In the genomic region with DNA sequence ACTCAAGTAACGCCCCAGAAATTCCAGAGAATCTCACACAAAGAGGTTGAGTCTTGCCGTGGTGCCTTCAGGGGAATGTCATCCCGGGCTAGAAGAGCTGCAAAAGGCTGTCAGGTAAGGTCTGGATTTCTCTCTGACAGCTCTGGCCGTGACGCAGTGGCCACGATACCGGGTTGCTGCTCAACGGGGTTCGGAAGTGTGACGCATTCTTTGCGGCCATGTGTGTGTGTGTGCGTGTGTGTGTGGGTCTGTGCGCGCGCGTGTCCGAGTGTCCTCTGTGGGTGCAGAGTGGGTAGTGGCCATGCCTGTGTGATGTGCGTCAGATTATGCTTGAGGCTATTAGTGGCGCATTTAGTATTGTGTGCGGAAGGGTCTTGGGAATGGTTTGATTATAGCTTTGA, we compare ENCODE assay signal across 8 cellular contexts. TPM values are rescaled to one million over a fixed set of nuclear protein-coding genes. Genes with fewer than 3 reads are reported as not detected.
DNase-seq lines count a peak whose midpoint lies in the region; ATAC-seq, FAIRE-seq and TF ChIP-seq lines count a peak whose summit lies in the region.

No MANE protein-coding gene starts in this region.

- H3K27me3 ChIP-seq in Panc1 (ENCODE audit: control insufficient read depth, insufficient read depth, low read length) (no peaks in the 10 kb centered on the region), heart left ventricle (no peaks in the 10 kb centered on the region), vagina (no peaks in the 10 kb centered on the region)

- H3K4me1 ChIP-seq in Panc1 (ENCODE audit: control insufficient read depth, insufficient read depth, low read length) = no peaks in the 10 kb centered on the region
- peaks cover 0 to 24% (median 17%) of the 10 kb centered on the region in 12 donors for H3K4me1 ChIP-seq in heart left ventricle
- H3K4me1 ChIP-seq in vagina = peaks cover 26% of the 10 kb centered on the region

- peak; percentile 12 for ATAC-seq in HG02840 (IDR thresholded peaks at IDR 0.05; ENCODE audit: low FRiP score, unreplicated experiment)
- peak; percentile 68 for ATAC-seq in Panc1
- peak; percentile 67 to 81 (median 76) for ATAC-seq in heart left ventricle

- FAIRE-seq in GM12891 (lab: Jason Lieb, UNC) = no peak

- H3K9me3 ChIP-seq in Panc1 (ENCODE audit: control insufficient read depth, insufficient read depth, low read depth, low read length) (peaks cover 15% of the 10 kb centered on the region; the same call in 1 of the 2 replicates), heart left ventricle (peaks cover 0 to 33% (median 6%) of the 10 kb centered on the region in 12 donors), vagina (peaks cover 6% of the 10 kb centered on the region)

- 0 to 1% (median 1%) methylated on average over 20 of the region's 20 CpGs for WGBS in heart left ventricle, 4 donors

- H3K36me3 ChIP-seq in Panc1 (ENCODE audit: control insufficient read depth, insufficient read depth, low read length) = no peaks in the 10 kb centered on the region
- H3K36me3 ChIP-seq in heart left ventricle = peaks cover 0 to 21% (median 17%) of the 10 kb centered on the region in 9 donors
- H3K36me3 ChIP-seq in vagina = peaks cover 0 to 24% of the 10 kb centered on the region in 2 donors

- DNase-seq in GM12891 (ENCODE audit: insufficient read length, low spot score) = peak; percentile 22
- no peak for DNase-seq in Panc1 (ENCODE audit: low read depth, low spot score)
- peak; percentile 51 for DNase-seq in activated naive CD4-positive, alpha-beta T cell treated with anti-CD3 and anti-CD28 coated beads, Interleukin-2, amount 50 U/mL, for 16 hours
- peak; percentile 64 to 80 (median 76) for DNase-seq in heart left ventricle
- peak; percentile 2 for DNase-seq in pulmonary artery endothelial cell (ENCODE audit: low read depth, low spot score)
- no peak for DNase-seq in vagina (ENCODE audit: extremely low spot score in 2 of 2)
- no peak for DNase-seq in NCI-H1048 (lab: John Stamatoyannopoulos, UW)

- POLR2A ChIA-PET in Panc1 (lab: Charles Lee) = no interaction called here

- TF ChIP-seq CTCF in Panc1 (IDR thresholded peaks at IDR 0.05) (no peak), heart left ventricle (IDR thresholded peaks at IDR 0.05) (no peak), vagina (IDR thresholded peaks at IDR 0.05) (no peak)

- peak overlapping the region; percentile 25; the same call in 1 of the 2 replicates for H3K27ac ChIP-seq in Panc1 (ENCODE audit: low read length)
- peak overlapping the region; percentile 74 to 92 (median 90) for H3K27ac ChIP-seq in heart left ventricle
- H3K27ac ChIP-seq in vagina = peak overlapping the region; percentile 87

- intact Hi-C loops in Panc1 (cut with micrococcal nuclease; ENCODE audit: unreplicated experiment) (loop anchor here (1.0 kb wide), 1 partner anchor 32 kb away; no protein-coding TSS in a partner anchor), heart left ventricle (cut with DNase I) (loop anchor here in 3 of 10 donors (1.0 to 10.0 kb wide), 7 partner anchors 57 to 128 kb away; a partner anchor contains a TSS), vagina (cut with DNase I) (no loop called here)

- no peak for TF ChIP-seq POLR2A in GM12891 (IDR thresholded peaks at IDR 0.05; ENCODE audit: low read depth, low read length)
- no peak for TF ChIP-seq POLR2A in heart left ventricle (IDR thresholded peaks at IDR 0.05)
- no peak for TF ChIP-seq POLR2A in vagina (IDR thresholded peaks at IDR 0.05)

- CTCF ChIA-PET in Panc1 (lab: Charles Lee) = no interaction called here

- in situ Hi-C loops in Panc1 (cut with HindIII; ENCODE audit: low pct_unique_long_range_greater_than_20kb, low sequenced_read_pairs) = no loop called here

- BruUV-seq in Panc1 (replicated peaks; lab: Mats Ljungman, UMichigan) = no TSS peak

- H3K4me3 ChIP-seq in Panc1 (ENCODE audit: low read depth in 2 of 2, low read length in 2 of 2) = peak overlapping the region; percentile 78 to 96
- H3K4me3 ChIP-seq in heart left ventricle = peak overlapping the region; percentile 34 to 94 (median 79)
- peak overlapping the region; percentile 89 to 96 for H3K4me3 ChIP-seq in vagina

TF ChIP-seq in GM12891, 5 proteins besides CTCF, POLR2A, EP300 and RAD21:
- TF ChIP-seq POU2F2 (IDR thresholded peaks at IDR 0.05; ENCODE audit: low read depth, low read length) = no peak
- no peak for TF ChIP-seq POLR2AphosphoS5 (IDR thresholded peaks at IDR 0.05; ENCODE audit: low read depth, low read length)
- no peak for TF ChIP-seq PAX5 (IDR thresholded peaks at IDR 0.05; ENCODE audit: insufficient read depth, low read length, severe bottlenecking)
- no peak for TF ChIP-seq TAF1 (IDR thresholded peaks at IDR 0.05; ENCODE audit: low read depth, low read length)
- no peak for TF ChIP-seq SPI1 (IDR thresholded peaks at IDR 0.05; ENCODE audit: low read depth, low read length)

RNA-seq across cellular contexts. Expression of a gene that starts 0.3 kb away (rescaled TPM):
- 0.63 TPM for polyA plus RNA-seq in GM12891 (2012; ENCODE audit: low read depth, missing spikeins)
- 0.39 TPM for total RNA-seq in Panc1 (2021; ENCODE audit: unreplicated experiment)
- polyA plus RNA-seq in Panc1 (2012; ENCODE audit: insufficient read length) = 0.13 TPM
- total RNA-seq in heart left ventricle = 1 to 10 TPM; 1.4 to 8.2 (median 5.0) TPM
- polyA plus RNA-seq in heart left ventricle = 1 to 10 TPM; 3.8 to 5.0 TPM
- total RNA-seq in pulmonary artery endothelial cell = 0.13 and 0.42 TPM in 2 replicates
- total RNA-seq in vagina = 6.4 TPM

RNA-seq across cellular contexts. Expression of a gene that starts 0.4 kb away (rescaled TPM):
- polyA plus RNA-seq in GM12891 (2012; ENCODE audit: low read depth, missing spikeins) = 1.2 TPM
- total RNA-seq in Panc1 (2021; ENCODE audit: unreplicated experiment) (6.2 TPM), heart left ventricle (1 to 10 TPM; 2.1 to 3.3 (median 2.7) TPM), pulmonary artery endothelial cell (1.6 and 2.9 TPM in 2 replicates), vagina (2.9 TPM)
- polyA plus RNA-seq in Panc1 (2012; ENCODE audit: insufficient read length) = 2.0 TPM
- 1 to 10 TPM; 1.3 to 1.8 TPM for polyA plus RNA-seq in heart left ventricle

Comparison
In these comparisons a context has a peak if more than half of its experiments do, and no peak if none do; other contexts are left out.
1. DNase-seq: peak in GM12891 (single experiment), activated naive CD4-positive, alpha-beta T cell treated with anti-CD3 and anti-CD28 coated beads, Interleukin-2, amount 50 U/mL, for 16 hours (single experiment), heart left ventricle (5 of 5) and pulmonary artery endothelial cell (single experiment); none in Panc1 (single experiment), vagina (0 of 2) and NCI-H1048 (single experiment).
2. ATAC-seq: peak in every context shown above with its lines; median percentile 76 in heart left ventricle; 68 in Panc1; 12 in HG02840.
3. H3K27ac ChIP-seq: peak in every context shown above with its lines; median percentile 90 in heart left ventricle; 87 in vagina; 25 in Panc1.
4. Peak in every context shown above with its lines, with median percentiles within 50 percentile points of each other: H3K4me3 ChIP-seq.